13 cellular contexts compared by ENCODE assay signal in genomic region chr5:149394996-149395395, GRCh38. TPM values are rescaled to one million over a fixed set of nuclear protein-coding genes. Genes with fewer than 3 reads are reported as not detected.
"Had no signal": no experiment of that assay in that cellular context is flagged by ENCODE, and none has a peak within 500 bp of the region (broad histone marks: within the 10 kb centered on the region; RNA-seq: fewer than 3 reads in every experiment).

No MANE protein-coding gene starts in this region.

RNA-seq across cellular contexts. Expression of gene IL17B, which starts 15.9 kb away (rescaled TPM):
- total RNA-seq: activated naive CD4-positive, alpha-beta T cell treated with anti-CD3 and anti-CD28 coated beads for 36 hours; activated naive CD4-positive, alpha-beta T cell treated with anti-CD3 and anti-CD28 coated beads, Interleukin-2, amount 50 U/mL, for 72 hours; activated naive CD8-positive, alpha-beta T cell treated with anti-CD3 and anti-CD28 coated beads for 36 hours; activated naive CD8-positive, alpha-beta T cell treated with anti-CD3 and anti-CD28 coated beads, Interleukin-2, amount 10 ng/mL, durations not matched to agents 7 days and 5 days; activated T-cell treated with anti-CD3 and anti-CD28 coated beads, Interleukin-2, amount 50 U/mL, for 4 hours; activated T-cell treated with anti-CD3 and anti-CD28 coated beads, Interleukin-2, amount 50 U/mL, for 72 hours; activated T-helper 1 cell treated with anti-CD3 and anti-CD28 coated beads, Interleukin-12 subunit alpha, Interleukin-12 subunit beta, Interleukin-2, Interleukin-4 antibody, amounts not matched to agents 30 ng/mL and 10 ng/mL and 1 ng/mL, durations not matched to agents 14 hours and 24 hours and 36 hours; activated T-helper 17 cell treated with anti-CD3 and anti-CD28 coated beads, Interleukin-2, amount 50 U/mL, for 72 hours; activated T-helper 2 cell treated with anti-CD3 and anti-CD28 coated beads, Interferon-gamma antibody, Interleukin-2, Interleukin-4, amounts not matched to agents 10 μg/mL and 5 μg/mL and 100 μg/mL, durations not matched to agents 14 hours and 24 hours and 36 hours; body of pancreas; bronchial epithelial cell; cardiac septum; cerebellum had no signal
